ENCODE assay signal across 14 cellular contexts in the genomic region with DNA sequence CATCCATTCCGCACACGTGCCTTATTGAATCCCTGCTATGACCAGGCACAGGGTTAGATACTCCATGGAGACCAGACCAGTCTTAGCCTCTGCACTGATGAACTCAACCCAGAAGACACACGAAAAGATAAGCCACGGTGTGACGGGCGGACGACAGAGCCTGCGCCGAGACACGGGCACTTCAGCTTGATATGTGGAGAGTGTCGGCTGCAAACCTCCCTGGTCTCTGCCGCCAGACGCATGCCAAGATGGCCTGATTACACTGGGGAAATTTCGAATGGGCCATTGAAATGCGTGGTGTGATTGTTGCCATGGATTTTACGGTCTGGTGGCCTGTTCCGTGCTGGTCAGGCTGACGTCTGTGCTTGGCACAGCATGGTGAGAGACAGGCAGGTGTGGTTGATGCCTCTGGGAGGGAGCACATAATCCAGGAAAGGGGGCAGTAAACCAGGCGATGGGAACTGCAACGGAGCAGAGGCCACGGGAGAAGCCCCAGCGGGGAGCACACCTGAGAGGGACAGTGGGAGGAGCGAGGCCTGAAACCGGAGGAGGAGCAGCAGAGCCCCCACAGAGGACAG.
DNase-seq lines count a peak whose midpoint lies in the region; ATAC-seq, FAIRE-seq and TF ChIP-seq lines count a peak whose summit lies in the region.
"Had no signal": no experiment of that assay in that cellular context is flagged by ENCODE, and none has a peak within 500 bp of the region (broad histone marks: within the 10 kb centered on the region; RNA-seq: fewer than 3 reads in every experiment).

No MANE protein-coding gene starts in this region.

- no peaks in the 10 kb centered on the region for H3K9me3 ChIP-seq in RWPE2 (ENCODE audit: severe bottlenecking)
- H3K9me3 ChIP-seq in psoas muscle, result no peaks in the 10 kb centered on the region
- H3K9me3 ChIP-seq: heart right ventricle, spleen had no signal

- H3K4me1 ChIP-seq in ACC112 (ENCODE audit: control insufficient read depth, insufficient read depth, low read length, unreplicated experiment) (peaks cover 32% of the 10 kb centered on the region), RWPE2 (ENCODE audit: insufficient read depth, poor library complexity, severe bottlenecking) (peaks cover 25% of the 10 kb centered on the region), foreskin keratinocyte (peaks cover 17% of the 10 kb centered on the region), psoas muscle (no peaks in the 10 kb centered on the region)

- no peak for FAIRE-seq in D721Med (lab: Jason Lieb, UNC)
- FAIRE-seq: endometrium had no signal

- peak overlapping the region; percentile 25; the same call in 1 of the 2 replicates for H3K27ac ChIP-seq in ACC112 (ENCODE audit: low read depth, low read length)
- H3K27ac ChIP-seq in RWPE2 (ENCODE audit: poor library complexity, severe bottlenecking), result peak overlapping the region; percentile 63
- peak overlapping the region; percentile 88 for H3K27ac ChIP-seq in foreskin keratinocyte
- peak overlapping the region; percentile 21 for H3K27ac ChIP-seq in psoas muscle
- H3K27ac ChIP-seq: KMS-11 had no signal

- intact Hi-C loops in psoas muscle (cut with DNase I), result loop anchor here in 1 of 2 donors (5.0 kb wide), 2 partner anchors 164 to 504 kb away; no protein-coding TSS in a partner anchor

- TF ChIP-seq CTCF in RWPE2 (IDR thresholded peaks at IDR 0.05; ENCODE audit: poor library complexity, severe bottlenecking), result no peak
- no peak for TF ChIP-seq CTCF in foreskin keratinocyte (conservative IDR thresholded peaks at IDR 0.05)
- TF ChIP-seq CTCF in psoas muscle (IDR thresholded peaks at IDR 0.05), result no peak
- no peak for TF ChIP-seq CTCF in D721Med (IDR thresholded peaks at IDR 0.05; ENCODE audit: insufficient read depth, missing control alignments)

- no peaks in the 10 kb centered on the region for H3K36me3 ChIP-seq in ACC112 (ENCODE audit: insufficient read depth, low read length)
- no peaks in the 10 kb centered on the region for H3K36me3 ChIP-seq in RWPE2 (ENCODE audit: low read depth)
- no peaks in the 10 kb centered on the region for H3K36me3 ChIP-seq in psoas muscle (ENCODE audit: insufficient read depth in 1 of 2, low read depth in 1 of 2)
- H3K36me3 ChIP-seq: heart right ventricle, spleen had no signal

- ATAC-seq in RWPE2 (ENCODE audit: low read depth) (no peak), foreskin keratinocyte (no peak), psoas muscle (peak in 1 of 4 donors; percentile 20), HG02571 (IDR thresholded peaks at IDR 0.05; ENCODE audit: unreplicated experiment) (no peak), HG02610 (IDR thresholded peaks at IDR 0.05; ENCODE audit: unreplicated experiment) (no peak)

- WGBS in psoas muscle, 3 donors, result 38 to 56% (median 41%) methylated on average over 24 of the region's 24 CpGs

- H3K4me3 ChIP-seq in ACC112 (ENCODE audit: low read depth, low read length) (no peak overlapping the region), RWPE2 (ENCODE audit: severe bottlenecking) (no peak overlapping the region), psoas muscle (no peak overlapping the region)
- H3K4me3 ChIP-seq: heart right ventricle, spleen had no signal

- no peak for DNase-seq in RWPE2 (ENCODE audit: low spot score)
- DNase-seq in foreskin keratinocyte, result no peak
- no peak for DNase-seq in psoas muscle
- DNase-seq in NK-92 treated with Interleukin-12 subunit alpha and Interleukin-12 subunit beta, amount 100 ng/mL, for 24 hours (lab: John Stamatoyannopoulos, UW), result no peak
- DNase-seq in D721Med (ENCODE audit: insufficient read length, low spot score), result no peak
- DNase-seq: activated naive CD4-positive, alpha-beta T cell treated with Interleukin-2 at 50 U/mL for 16 hours; NCI-H526 treated with DMSO at 0.1 percent for 48 hours; spleen had no signal

- no peaks in the 10 kb centered on the region for H3K27me3 ChIP-seq in ACC112 (ENCODE audit: insufficient read depth, low read length)
- H3K27me3 ChIP-seq in RWPE2 (ENCODE audit: insufficient read depth, poor library complexity, severe bottlenecking), result no peaks in the 10 kb centered on the region
- H3K27me3 ChIP-seq in foreskin keratinocyte, result no peaks in the 10 kb centered on the region
- H3K27me3 ChIP-seq in psoas muscle (ENCODE audit: insufficient read depth in 3 of 3, low read length in 2 of 3), result peaks cover 0 to 38% (median 8%) of the 10 kb centered on the region in 3 donors

- no peaks in the 10 kb centered on the region for H3K79me2 ChIP-seq in ACC112 (ENCODE audit: control insufficient read depth, insufficient read depth, low read length, unreplicated experiment)

- no peak overlapping the region for H2AFZ ChIP-seq in ACC112 (ENCODE audit: low read length, unreplicated experiment)

Comparison
In these comparisons a context has a peak if more than half of its experiments do, and no peak if none do; other contexts are left out.
1. H3K27ac ChIP-seq: peak in every context shown above with its lines; median percentile 88 in foreskin keratinocyte; 63 in RWPE2; 25 in ACC112; 21 in psoas muscle.